In genomic region chr5:75734913-75735789, GRCh38 we compare ENCODE assay signal across 7 cellular contexts. TPM values are rescaled to one million over a fixed set of nuclear protein-coding genes. Genes with fewer than 3 reads are reported as not detected.
A peak's percentile ranks its signal among the peaks of the same experiment; 100 is the strongest.
DNase-seq lines count a peak whose midpoint lies in the region; ATAC-seq and TF ChIP-seq lines count a peak whose summit lies in the region.

No MANE protein-coding gene starts in this region.

- intact Hi-C loops in PC-3 (cut with micrococcal nuclease): loop anchor here (1.0 to 2.0 kb wide), 2 partner anchors 440 to 521 kb away; no protein-coding TSS in a partner anchor

- 64 to 78% methylated on average over 6 of the region's 6 CpGs for WGBS in endodermal cell (ENCODE audit: insufficient coverage in 1 of 2, insufficient read length in 1 of 2), 2 experiments

- H3K27ac Mint-ChIP-seq in endodermal cell: no peak overlapping the region
- H3K27ac Mint-ChIP-seq in neural crest cell (ENCODE audit: unreplicated experiment): no peak overlapping the region
- no peak overlapping the region for H3K27ac Mint-ChIP-seq in activated T-cell treated with anti-CD3 and anti-CD28 coated beads, Interleukin-2, amount 50 U/mL, for 24 hours

- H3K36me3 ChIP-seq in PC-3 (ENCODE audit: low read depth, low read length): no peaks in the 10 kb centered on the region
- H3K36me3 ChIP-seq in endodermal cell (ENCODE audit: control insufficient read depth, insufficient read depth, low read length): no peaks in the 10 kb centered on the region

- no peaks in the 10 kb centered on the region for H3K36me3 Mint-ChIP-seq in endodermal cell (ENCODE audit: low read depth)
- H3K36me3 Mint-ChIP-seq in neural crest cell (ENCODE audit: low read depth): no peaks in the 10 kb centered on the region
- no peaks in the 10 kb centered on the region for H3K36me3 Mint-ChIP-seq in activated T-cell treated with anti-CD3 and anti-CD28 coated beads, Interleukin-2, amount 50 U/mL, for 24 hours (ENCODE audit: low read depth)

- CTCF ChIA-PET in PC-3 (lab: Charles Lee): interaction anchor here (1.0 kb wide), 1 partner anchor 440 kb away, joined by 7 read pairs; no protein-coding TSS in a partner anchor

- H3K4me3 ChIP-seq in PC-3 (ENCODE audit: low read length) (no peak overlapping the region), endodermal cell (ENCODE audit: low read length) (no peak overlapping the region)

- H3K4me2 ChIP-seq in PC-3 (ENCODE audit: low read length): peak overlapping the region; percentile 22; the same call in 1 of the 2 replicates

- ATAC-seq in GM18867 (IDR thresholded peaks at IDR 0.05; ENCODE audit: unreplicated experiment): peak; percentile 43
- peak; percentile 94 for ATAC-seq in PC-3
- ATAC-seq in HG03108 (IDR thresholded peaks at IDR 0.05; ENCODE audit: unreplicated experiment): no peak

- no peaks in the 10 kb centered on the region for H3K27me3 Mint-ChIP-seq in endodermal cell (ENCODE audit: insufficient read depth)
- no peaks in the 10 kb centered on the region for H3K27me3 Mint-ChIP-seq in neural crest cell (ENCODE audit: low read depth)
- H3K27me3 Mint-ChIP-seq in activated T-cell treated with anti-CD3 and anti-CD28 coated beads, Interleukin-2, amount 50 U/mL, for 24 hours: peaks cover 6% of the 10 kb centered on the region

- H3K9ac ChIP-seq in PC-3 (ENCODE audit: low read length) (no peak overlapping the region), endodermal cell (ENCODE audit: extremely low read depth, low read length, poor library complexity, severe bottlenecking) (no peak overlapping the region)

- BruUV-seq in PC-3 (replicated peaks; lab: Mats Ljungman, UMichigan): no TSS peak

- peak; percentile 66 for TF ChIP-seq CTCF in PC-3 (conservative IDR thresholded peaks at IDR 0.05; ENCODE audit: low read depth, low read length)
- TF ChIP-seq CTCF in endodermal cell (conservative IDR thresholded peaks at IDR 0.05): peak; percentile 79
- peak; percentile 68 for TF ChIP-seq CTCF in neural crest cell (conservative IDR thresholded peaks at IDR 0.05)

- no peaks in the 10 kb centered on the region for H3K79me2 ChIP-seq in PC-3 (ENCODE audit: low read length)

- H3K27ac ChIP-seq in PC-3 (ENCODE audit: low read length) (no peak overlapping the region), endodermal cell (ENCODE audit: low read depth, low read length) (no peak overlapping the region)

- H2AFZ ChIP-seq in PC-3 (ENCODE audit: low read length): 0 out of 2 replicates have a peak overlapping the region, but pooled peaks have one; percentile 45

- H3K9me3 Mint-ChIP-seq in endodermal cell (peaks cover 3% of the 10 kb centered on the region), neural crest cell (peaks cover 2% of the 10 kb centered on the region)
- H3K9me3 Mint-ChIP-seq in activated T-cell treated with anti-CD3 and anti-CD28 coated beads, Interleukin-2, amount 50 U/mL, for 24 hours: no peaks in the 10 kb centered on the region

- no peaks in the 10 kb centered on the region for H3F3A ChIP-seq in PC-3 (ENCODE audit: low read length, unreplicated experiment)

- H3K4me3 Mint-ChIP-seq in endodermal cell (no peak overlapping the region), neural crest cell (no peak overlapping the region)
- H3K4me3 Mint-ChIP-seq in activated T-cell treated with anti-CD3 and anti-CD28 coated beads, Interleukin-2, amount 50 U/mL, for 24 hours: no peak overlapping the region

- peak; percentile 43 for DNase-seq in DMS114 treated with DMSO at 0.1 percent for 48 hours (lab: John Stamatoyannopoulos, UW; ENCODE audit: unreplicated experiment)
- DNase-seq in PC-3: peak; percentile 46
- peak; percentile 82 for DNase-seq in endodermal cell
- DNase-seq in neural crest cell (ENCODE audit: low read depth, low spot score): peak; percentile 19
- no peak for DNase-seq in activated T-cell treated with anti-CD3 and anti-CD28 coated beads, Interleukin-2, amount 50 U/mL, for 24 hours

- POLR2A ChIA-PET in PC-3 (lab: Charles Lee; ENCODE audit: unreplicated experiment): no interaction called here

- no peaks in the 10 kb centered on the region for H4K20me1 ChIP-seq in PC-3 (ENCODE audit: low read length)

- H3K4me1 Mint-ChIP-seq in endodermal cell (no peaks in the 10 kb centered on the region), neural crest cell (no peaks in the 10 kb centered on the region)
- H3K4me1 Mint-ChIP-seq in activated T-cell treated with anti-CD3 and anti-CD28 coated beads, Interleukin-2, amount 50 U/mL, for 24 hours (ENCODE audit: low read depth): no peaks in the 10 kb centered on the region

- peaks cover 8% of the 10 kb centered on the region; the same call in 1 of the 2 replicates for H3K27me3 ChIP-seq in PC-3 (ENCODE audit: low read length)
- H3K27me3 ChIP-seq in endodermal cell (ENCODE audit: control insufficient read depth, insufficient read depth, low read length, poor library complexity, severe bottlenecking): no peaks in the 10 kb centered on the region

- H3K9me2 ChIP-seq in PC-3 (replicated peaks; ENCODE audit: low read length): no peaks in the 10 kb centered on the region

- H3K9me3 ChIP-seq in PC-3 (ENCODE audit: low read length) (no peaks in the 10 kb centered on the region), endodermal cell (ENCODE audit: control insufficient read depth, low read length) (no peaks in the 10 kb centered on the region)

- H3K4me1 ChIP-seq in PC-3 (ENCODE audit: insufficient read depth, low read length): no peaks in the 10 kb centered on the region
- H3K4me1 ChIP-seq in endodermal cell (ENCODE audit: control insufficient read depth, insufficient read depth, low read length): no peaks in the 10 kb centered on the region

RNA-seq across cellular contexts. Expression of gene POC5, which starts 17.9 kb away (rescaled TPM):
- 8.1 and 9.7 TPM in 2 replicates for total RNA-seq in PC-3 (2014; rRNA removed)
- total RNA-seq in endodermal cell: 10 to 100 TPM; 10.7 to 13.8 TPM
- 22.5 TPM for polyA plus RNA-seq in endodermal cell (2013, experiment 1 of 2)
- polyA plus RNA-seq in endodermal cell (2013, experiment 2 of 2): 19.0 TPM
- total RNA-seq in neural crest cell: 15.7 and 17.8 TPM in 2 replicates
